2 cellular contexts compared by ENCODE assay signal in genomic region chr20:37294262-37294981, GRCh38.
TF ChIP-seq lines count a peak whose summit lies in the region.

No MANE protein-coding gene starts in this region.

TF ChIP-seq in IMR-90, 13 proteins besides CTCF, POLR2A, EP300 and RAD21 (continued from another document):
- TF ChIP-seq BHLHE40 (IDR thresholded peaks at IDR 0.05; ENCODE audit: low read depth, low read length): no peak
- TF ChIP-seq CHD1 (IDR thresholded peaks at IDR 0.05; ENCODE audit: low read depth, low read length): no peak
- TF ChIP-seq NFE2L2 (IDR thresholded peaks at IDR 0.05; ENCODE audit: low read depth, low read length): no peak
- peak; percentile 25; the same call in 1 of the 2 replicates for TF ChIP-seq CEBPB (IDR thresholded peaks at IDR 0.05; ENCODE audit: low read depth, low read length)

TF ChIP-seq in WTC11, 78 proteins besides CTCF, POLR2A, EP300 and RAD21:
- TF ChIP-seq, protein P1, sequence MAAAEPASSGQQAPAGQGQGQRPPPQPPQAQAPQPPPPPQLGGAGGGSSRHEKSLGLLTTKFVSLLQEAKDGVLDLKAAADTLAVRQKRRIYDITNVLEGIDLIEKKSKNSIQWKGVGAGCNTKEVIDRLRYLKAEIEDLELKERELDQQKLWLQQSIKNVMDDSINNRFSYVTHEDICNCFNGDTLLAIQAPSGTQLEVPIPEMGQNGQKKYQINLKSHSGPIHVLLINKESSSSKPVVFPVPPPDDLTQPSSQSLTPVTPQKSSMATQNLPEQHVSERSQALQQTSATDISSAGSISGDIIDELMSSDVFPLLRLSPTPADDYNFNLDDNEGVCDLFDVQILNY (CRISPR knock-in tag; IDR thresholded peaks at IDR 0.05): no peak
- TF ChIP-seq NFYB (CRISPR knock-in tag; conservative IDR thresholded peaks at IDR 0.05; ENCODE audit: low read depth): no peak
- TF ChIP-seq ARID4B (CRISPR knock-in tag; IDR thresholded peaks at IDR 0.05; ENCODE audit: borderline replicate concordance): no peak
- TF ChIP-seq, protein P2, sequence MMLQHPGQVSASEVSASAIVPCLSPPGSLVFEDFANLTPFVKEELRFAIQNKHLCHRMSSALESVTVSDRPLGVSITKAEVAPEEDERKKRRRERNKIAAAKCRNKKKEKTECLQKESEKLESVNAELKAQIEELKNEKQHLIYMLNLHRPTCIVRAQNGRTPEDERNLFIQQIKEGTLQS (CRISPR knock-in tag; conservative IDR thresholded peaks at IDR 0.05): no peak
- TF ChIP-seq ZNF671 (CRISPR knock-in tag; IDR thresholded peaks at IDR 0.05): no peak
- TF ChIP-seq ZNF532 (CRISPR knock-in tag; IDR thresholded peaks at IDR 0.05; ENCODE audit: borderline replicate concordance): no peak
- no peak for TF ChIP-seq GTF2I (CRISPR knock-in tag; conservative IDR thresholded peaks at IDR 0.05)
- no peak for TF ChIP-seq AR (CRISPR knock-in tag; IDR thresholded peaks at IDR 0.05)
- no peak for TF ChIP-seq KAT7 (CRISPR knock-in tag; IDR thresholded peaks at IDR 0.05; ENCODE audit: borderline replicate concordance)
- no peak for TF ChIP-seq ATF1 (CRISPR knock-in tag; IDR thresholded peaks at IDR 0.05)
- TF ChIP-seq TEAD1 (CRISPR knock-in tag; IDR thresholded peaks at IDR 0.05): no peak
- TF ChIP-seq, protein P3, sequence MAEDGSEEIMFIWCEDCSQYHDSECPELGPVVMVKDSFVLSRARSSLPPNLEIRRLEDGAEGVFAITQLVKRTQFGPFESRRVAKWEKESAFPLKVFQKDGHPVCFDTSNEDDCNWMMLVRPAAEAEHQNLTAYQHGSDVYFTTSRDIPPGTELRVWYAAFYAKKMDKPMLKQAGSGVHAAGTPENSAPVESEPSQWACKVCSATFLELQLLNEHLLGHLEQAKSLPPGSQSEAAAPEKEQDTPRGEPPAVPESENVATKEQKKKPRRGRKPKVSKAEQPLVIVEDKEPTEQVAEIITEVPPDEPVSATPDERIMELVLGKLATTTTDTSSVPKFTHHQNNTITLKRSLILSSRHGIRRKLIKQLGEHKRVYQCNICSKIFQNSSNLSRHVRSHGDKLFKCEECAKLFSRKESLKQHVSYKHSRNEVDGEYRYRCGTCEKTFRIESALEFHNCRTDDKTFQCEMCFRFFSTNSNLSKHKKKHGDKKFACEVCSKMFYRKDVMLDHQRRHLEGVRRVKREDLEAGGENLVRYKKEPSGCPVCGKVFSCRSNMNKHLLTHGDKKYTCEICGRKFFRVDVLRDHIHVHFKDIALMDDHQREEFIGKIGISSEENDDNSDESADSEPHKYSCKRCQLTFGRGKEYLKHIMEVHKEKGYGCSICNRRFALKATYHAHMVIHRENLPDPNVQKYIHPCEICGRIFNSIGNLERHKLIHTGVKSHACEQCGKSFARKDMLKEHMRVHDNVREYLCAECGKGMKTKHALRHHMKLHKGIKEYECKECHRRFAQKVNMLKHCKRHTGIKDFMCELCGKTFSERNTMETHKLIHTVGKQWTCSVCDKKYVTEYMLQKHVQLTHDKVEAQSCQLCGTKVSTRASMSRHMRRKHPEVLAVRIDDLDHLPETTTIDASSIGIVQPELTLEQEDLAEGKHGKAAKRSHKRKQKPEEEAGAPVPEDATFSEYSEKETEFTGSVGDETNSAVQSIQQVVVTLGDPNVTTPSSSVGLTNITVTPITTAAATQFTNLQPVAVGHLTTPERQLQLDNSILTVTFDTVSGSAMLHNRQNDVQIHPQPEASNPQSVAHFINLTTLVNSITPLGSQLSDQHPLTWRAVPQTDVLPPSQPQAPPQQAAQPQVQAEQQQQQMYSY (CRISPR knock-in tag; IDR thresholded peaks at IDR 0.05): no peak
- no peak for TF ChIP-seq ZNF396 (CRISPR knock-in tag; IDR thresholded peaks at IDR 0.05; ENCODE audit: borderline replicate concordance)
- no peak for TF ChIP-seq ERG (CRISPR knock-in tag; IDR thresholded peaks at IDR 0.05)
- no peak for TF ChIP-seq EMX1 (CRISPR knock-in tag; IDR thresholded peaks at IDR 0.05)
- TF ChIP-seq, protein P4, sequence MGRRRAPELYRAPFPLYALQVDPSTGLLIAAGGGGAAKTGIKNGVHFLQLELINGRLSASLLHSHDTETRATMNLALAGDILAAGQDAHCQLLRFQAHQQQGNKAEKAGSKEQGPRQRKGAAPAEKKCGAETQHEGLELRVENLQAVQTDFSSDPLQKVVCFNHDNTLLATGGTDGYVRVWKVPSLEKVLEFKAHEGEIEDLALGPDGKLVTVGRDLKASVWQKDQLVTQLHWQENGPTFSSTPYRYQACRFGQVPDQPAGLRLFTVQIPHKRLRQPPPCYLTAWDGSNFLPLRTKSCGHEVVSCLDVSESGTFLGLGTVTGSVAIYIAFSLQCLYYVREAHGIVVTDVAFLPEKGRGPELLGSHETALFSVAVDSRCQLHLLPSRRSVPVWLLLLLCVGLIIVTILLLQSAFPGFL (CRISPR knock-in tag; IDR thresholded peaks at IDR 0.05; ENCODE audit: borderline replicate concordance): no peak
- no peak for TF ChIP-seq E2F1 (CRISPR knock-in tag; IDR thresholded peaks at IDR 0.05)
